Comparison of ENCODE assay signal across 2 cellular contexts in genomic region chr1:145036019-145036418, GRCh38. TPM values are rescaled to one million over a fixed set of nuclear protein-coding genes. Genes with fewer than 3 reads are reported as not detected.
"Had no signal": no experiment of that assay in that cellular context is flagged by ENCODE, and none has a peak within 500 bp of the region (broad histone marks: within the 10 kb centered on the region; RNA-seq: fewer than 3 reads in every experiment).

No MANE protein-coding gene starts in this region.

RNA-seq across cellular contexts. Expression of gene FAM72D, which starts 59.8 kb away (rescaled TPM):
- total RNA-seq: body of pancreas, cardiac septum had no signal
